8 cellular contexts compared by ENCODE assay signal in the genomic region with DNA sequence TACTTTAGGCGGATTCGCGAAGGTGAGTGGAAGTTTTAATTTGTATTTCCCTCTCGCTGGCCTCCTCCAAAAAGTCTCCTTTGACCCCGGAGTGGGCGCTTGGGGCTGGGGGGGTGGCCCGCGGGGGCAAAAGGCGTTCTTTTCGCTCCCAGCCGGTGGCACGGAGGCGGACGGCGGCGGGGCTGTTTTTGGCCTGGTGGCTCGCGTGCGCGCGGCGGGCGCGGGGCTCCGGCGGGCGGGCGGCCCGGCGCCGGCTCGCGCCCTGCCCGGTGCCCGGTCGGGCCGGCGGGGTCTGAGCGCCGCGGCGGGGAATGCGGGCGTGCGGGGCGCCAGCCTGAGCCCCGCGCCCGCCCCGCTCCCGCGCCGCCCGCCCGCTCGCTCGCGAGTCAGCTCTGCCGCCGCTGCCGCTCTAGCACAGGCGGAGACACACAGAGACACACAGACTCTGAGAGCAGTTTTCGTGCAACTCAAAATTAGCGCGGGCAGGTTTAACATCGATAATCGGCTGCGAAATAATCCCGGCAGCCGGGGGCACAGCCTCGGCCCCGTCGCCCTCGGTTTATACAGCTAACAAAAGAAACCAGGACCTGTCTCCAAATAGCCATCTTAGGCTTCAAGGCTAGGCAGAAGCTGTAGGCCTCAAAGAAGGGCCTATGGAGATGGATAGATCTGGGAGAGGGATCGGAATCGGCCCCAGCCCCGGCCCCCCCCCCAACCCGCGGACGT. TPM values are rescaled to one million over a fixed set of nuclear protein-coding genes. Genes with fewer than 3 reads are reported as not detected.
DNase-seq lines count a peak whose midpoint lies in the region; ATAC-seq, FAIRE-seq and TF ChIP-seq lines count a peak whose summit lies in the region.

No MANE protein-coding gene starts in this region.

- H3K4me3 ChIP-seq in Loucy (ENCODE audit: low read length, poor library complexity, severe bottlenecking) (peak overlapping the region; percentile 84), astrocyte (ENCODE audit: insufficient read depth, low read depth, low read length) (peak overlapping the region; percentile 79), retinal pigment epithelial cell (ENCODE audit: low read length) (peak overlapping the region; percentile 93)

- no peaks in the 10 kb centered on the region for H3K27me3 Mint-ChIP-seq in T-helper 2 cell treated with Interferon-gamma antibody and Interleukin-4, amounts not matched to agents 5 μg/mL and 100 μg/mL, for 36 hours (ENCODE audit: low read depth)
- no peaks in the 10 kb centered on the region for H3K27me3 Mint-ChIP-seq in astrocyte (ENCODE audit: low read depth, unreplicated experiment)

- no peaks in the 10 kb centered on the region for H3K9me2 ChIP-seq in Loucy (replicated peaks; ENCODE audit: low read depth, low read length)

- peaks cover 38% of the 10 kb centered on the region for H3K36me3 Mint-ChIP-seq in T-helper 2 cell treated with Interferon-gamma antibody and Interleukin-4, amounts not matched to agents 5 μg/mL and 100 μg/mL, for 36 hours (ENCODE audit: low read depth)
- H3K36me3 Mint-ChIP-seq in astrocyte (ENCODE audit: low read depth, unreplicated experiment), result no peaks in the 10 kb centered on the region

- ATAC-seq in GM18520 (IDR thresholded peaks at IDR 0.05; ENCODE audit: unreplicated experiment) (no peak), HG03521 (IDR thresholded peaks at IDR 0.05; ENCODE audit: unreplicated experiment) (no peak)

- H3K36me3 ChIP-seq in Loucy (ENCODE audit: insufficient read depth, low read length) (no peaks in the 10 kb centered on the region), astrocyte (ENCODE audit: insufficient read depth, low read length) (no peaks in the 10 kb centered on the region)

- peak overlapping the region; percentile 90 for H3K27ac ChIP-seq in astrocyte (ENCODE audit: low read depth, low read length)

- no peak for FAIRE-seq in astrocyte (lab: Jason Lieb, UNC)

- TF ChIP-seq CTCF in Loucy (conservative IDR thresholded peaks at IDR 0.05; ENCODE audit: low read length) (no peak), astrocyte (IDR thresholded peaks at IDR 0.05; ENCODE audit: insufficient read depth, low read depth, low read length) (no peak), retinal pigment epithelial cell (conservative IDR thresholded peaks at IDR 0.05; ENCODE audit: low read depth, low read length) (no peak)

- H3K27me3 ChIP-seq in Loucy (ENCODE audit: insufficient read depth, low read length, poor library complexity, severe bottlenecking) (peaks cover 5% of the 10 kb centered on the region), astrocyte (ENCODE audit: insufficient read depth, low read length) (no peaks in the 10 kb centered on the region)

- H3K27ac Mint-ChIP-seq in T-helper 2 cell treated with Interferon-gamma antibody and Interleukin-4, amounts not matched to agents 5 μg/mL and 100 μg/mL, for 36 hours, result peak overlapping the region; percentile 99
- peak overlapping the region; percentile 71 for H3K27ac Mint-ChIP-seq in astrocyte (ENCODE audit: unreplicated experiment)

- peak overlapping the region; percentile 95 for H3K4me2 ChIP-seq in Loucy (ENCODE audit: low read depth, low read length, poor library complexity, severe bottlenecking)
- H3K4me2 ChIP-seq in astrocyte (ENCODE audit: low read length), result peak overlapping the region; percentile 97

- H2AFZ ChIP-seq in Loucy (ENCODE audit: low read length), result peak overlapping the region; percentile 67
- H2AFZ ChIP-seq in astrocyte (ENCODE audit: low read depth, low read length), result peak overlapping the region; percentile 70

- H4K20me1 ChIP-seq in Loucy (ENCODE audit: insufficient read depth, low read length, poor library complexity, severe bottlenecking) (peaks cover 46% of the 10 kb centered on the region), astrocyte (ENCODE audit: insufficient read depth, low read length) (peaks cover 8% of the 10 kb centered on the region)

- H3K4me1 Mint-ChIP-seq in T-helper 2 cell treated with Interferon-gamma antibody and Interleukin-4, amounts not matched to agents 5 μg/mL and 100 μg/mL, for 36 hours (ENCODE audit: low read depth), result peaks cover 22% of the 10 kb centered on the region
- H3K4me1 Mint-ChIP-seq in astrocyte (ENCODE audit: low read depth, unreplicated experiment), result peaks cover 11% of the 10 kb centered on the region

- H3K9me3 ChIP-seq in Loucy (ENCODE audit: insufficient read depth, low read depth, low read length) (no peaks in the 10 kb centered on the region), astrocyte (ENCODE audit: insufficient read depth, low read depth, low read length) (no peaks in the 10 kb centered on the region)

- H3K4me1 ChIP-seq in Loucy (ENCODE audit: insufficient read depth, low read length, poor library complexity, severe bottlenecking), result peaks cover 48% of the 10 kb centered on the region
- H3K4me1 ChIP-seq in astrocyte (ENCODE audit: insufficient read depth, low read length), result peaks cover 8% of the 10 kb centered on the region

- DNase-seq in Daoy (ENCODE audit: low read depth), result peak; percentile 57
- peak; percentile 45 for DNase-seq in T-helper 2 cell treated with Interferon-gamma antibody and Interleukin-4, amounts not matched to agents 5 μg/mL and 100 μg/mL, for 36 hours (ENCODE audit: low spot score)
- peak; percentile 46 for DNase-seq in astrocyte (ENCODE audit: low read depth)
- peak in 40 of 51 donors; percentile 5 to 69 (median 46) for DNase-seq in hypothalamus (lab: John Stamatoyannopoulos, UW)
- no peak for DNase-seq in retinal pigment epithelial cell (ENCODE audit: low read depth)

- H3K79me2 ChIP-seq in Loucy (ENCODE audit: insufficient read depth, low read length) (peaks cover 69% of the 10 kb centered on the region), astrocyte (ENCODE audit: insufficient read depth, low read length) (peaks cover 61% of the 10 kb centered on the region)

- peak overlapping the region; percentile 94 for H3K4me3 Mint-ChIP-seq in T-helper 2 cell treated with Interferon-gamma antibody and Interleukin-4, amounts not matched to agents 5 μg/mL and 100 μg/mL, for 36 hours
- H3K4me3 Mint-ChIP-seq in astrocyte (ENCODE audit: unreplicated experiment), result peak overlapping the region; percentile 93

- no peaks in the 10 kb centered on the region for H3K9me3 Mint-ChIP-seq in T-helper 2 cell treated with Interferon-gamma antibody and Interleukin-4, amounts not matched to agents 5 μg/mL and 100 μg/mL, for 36 hours
- H3K9me3 Mint-ChIP-seq in astrocyte (ENCODE audit: unreplicated experiment), result no peaks in the 10 kb centered on the region

- H3F3A ChIP-seq in Loucy (ENCODE audit: low read depth), result peaks cover 12% of the 10 kb centered on the region

- H3K9ac ChIP-seq in Loucy (ENCODE audit: low read depth, low read length, poor library complexity, severe bottlenecking) (peak overlapping the region; percentile 98), astrocyte (ENCODE audit: low read length) (peak overlapping the region; percentile 98)

RNA-seq across cellular contexts. Expression of a gene that starts 0.8 kb away (rescaled TPM):
- total RNA-seq in Daoy (2014; rRNA removed; shearing (Covaris generic)), result 12.9 and 13.1 TPM in 2 replicates
- total RNA-seq in astrocyte, result 23.2 and 23.8 TPM in 2 replicates
